In the genomic region with DNA sequence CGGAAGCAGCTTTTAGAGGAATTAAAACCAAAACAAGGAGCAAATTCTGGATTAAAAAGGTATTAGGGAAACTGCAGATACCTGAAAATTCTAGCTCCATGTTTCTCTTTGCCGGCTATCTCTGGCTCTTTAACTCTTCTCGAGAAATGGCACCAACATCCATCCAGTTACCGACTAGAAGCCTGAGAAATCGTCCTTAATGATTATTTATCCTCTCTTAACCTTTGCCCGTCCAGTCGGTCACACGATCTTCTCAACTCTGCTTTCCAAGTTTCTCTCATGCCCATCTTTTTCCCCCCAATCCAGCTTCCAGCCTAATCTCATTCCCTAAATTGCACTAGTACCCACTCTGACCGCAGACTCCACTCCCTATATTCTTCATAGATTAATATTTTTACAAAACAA, we compare ENCODE assay signal across 8 cellular contexts. TPM values are rescaled to one million over a fixed set of nuclear protein-coding genes. Genes with fewer than 3 reads are reported as not detected.
DNase-seq lines count a peak whose midpoint lies in the region; ATAC-seq, FAIRE-seq and TF ChIP-seq lines count a peak whose summit lies in the region.

No MANE protein-coding gene starts in this region.

- H3K36me3 ChIP-seq in WERI-Rb-1 (peaks cover 33% of the 10 kb centered on the region), kidney (ENCODE audit: control insufficient read depth in 1 of 2, insufficient read depth in 2 of 2, low read length in 2 of 2) (no peaks in the 10 kb centered on the region), uterus (no peaks in the 10 kb centered on the region)

- FAIRE-seq in kidney (lab: Jason Lieb, UNC), result no peak
- FAIRE-seq in HTR-8/SVneo (lab: Jason Lieb, UNC), result no peak

- H3K4me3 ChIP-seq in WERI-Rb-1 (ENCODE audit: low read depth, low read length), result peak overlapping the region; percentile 65
- peak overlapping the region; percentile 94 to 99 for H3K4me3 ChIP-seq in kidney (ENCODE audit: low read length in 2 of 2)
- H3K4me3 ChIP-seq in uterus, result peak overlapping the region; percentile 50 to 67

- H3K4me1 ChIP-seq in kidney (ENCODE audit: control insufficient read depth in 1 of 2, insufficient read depth in 1 of 2, low read depth in 1 of 2, low read length in 2 of 2) (peaks cover 4 to 10% of the 10 kb centered on the region in 2 donors), uterus (no peaks in the 10 kb centered on the region)

- TF ChIP-seq POLR2A in uterus (IDR thresholded peaks at IDR 0.05), result no peak

- no peak for DNase-seq in WERI-Rb-1
- DNase-seq in kidney, result no peak
- no peak for DNase-seq in uterus
- no peak for DNase-seq in NCI-H2081 (lab: John Stamatoyannopoulos, UW)
- DNase-seq in HTR-8/SVneo (ENCODE audit: insufficient read length, low spot score), result no peak
- DNase-seq in RPMI8226, result no peak

- TF ChIP-seq CTCF in WERI-Rb-1 (IDR thresholded peaks at IDR 0.05; ENCODE audit: low read depth, low read length) (no peak), kidney (IDR thresholded peaks at IDR 0.05; ENCODE audit: borderline replicate concordance, extremely low read depth, insufficient read depth) (no peak), uterus (IDR thresholded peaks at IDR 0.05) (no peak)

- H3K9me3 ChIP-seq in WERI-Rb-1 (ENCODE audit: severe bottlenecking), result no peaks in the 10 kb centered on the region
- H3K9me3 ChIP-seq in kidney (ENCODE audit: control insufficient read depth in 1 of 2, low read length in 2 of 2), result no peaks in the 10 kb centered on the region
- no peaks in the 10 kb centered on the region for H3K9me3 ChIP-seq in uterus

- H3K27ac ChIP-seq in WERI-Rb-1 (peak overlapping the region; percentile 97), kidney (ENCODE audit: low read depth in 2 of 2, low read length in 2 of 2) (peak overlapping the region; percentile 86 to 97), uterus (peak overlapping the region; percentile 94 to 95)

- H3K27me3 ChIP-seq in WERI-Rb-1 (ENCODE audit: insufficient read depth, low read depth, severe bottlenecking) (no peaks in the 10 kb centered on the region), uterus (no peaks in the 10 kb centered on the region)

- ATAC-seq in GM18502 (IDR thresholded peaks at IDR 0.05; ENCODE audit: poor library complexity, unreplicated experiment) (peak; percentile 13), HG02798 (IDR thresholded peaks at IDR 0.05; ENCODE audit: poor library complexity, unreplicated experiment) (peak; percentile 3)

- peak overlapping the region; percentile 87 to 98 for H3K9ac ChIP-seq in kidney (ENCODE audit: low read length in 2 of 2)

- intact Hi-C loops in kidney (cut with DNase I) (no loop called here), uterus (cut with DNase I; ENCODE audit: low total_unique reads) (no loop called here)

RNA-seq across cellular contexts. Expression of gene SGO1, which starts 0.6 kb away (rescaled TPM):
- 0.72 TPM for total RNA-seq in kidney
- polyA plus RNA-seq in kidney (ENCODE audit: insufficient read depth, low read depth, low replicate concordance), result 0.37 TPM
- total RNA-seq in uterus, result 1 to 10 TPM in 1 of 4 donors, not detected in 3; 7.2 TPM
